In the genomic region with DNA sequence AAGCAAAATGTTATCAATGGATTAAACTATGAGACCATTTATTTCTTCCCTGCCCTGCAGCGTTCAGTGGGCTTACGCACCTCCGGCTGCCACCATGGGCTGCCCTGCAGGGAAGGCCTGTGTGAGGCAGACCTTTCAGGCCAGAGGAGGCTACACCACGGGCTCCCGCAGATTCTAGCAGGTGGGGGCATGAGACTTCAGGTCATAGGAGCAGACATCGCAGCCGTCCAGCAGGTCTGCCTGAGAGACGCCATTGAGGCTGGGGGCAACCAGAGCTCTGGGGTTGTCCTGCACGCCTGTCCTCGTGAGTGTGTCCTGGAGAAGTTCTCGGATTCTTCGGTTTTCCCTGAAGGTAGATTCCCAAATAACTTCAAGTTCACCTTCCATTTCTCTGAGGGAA, we compare ENCODE assay signal across 26 cellular contexts. TPM values are rescaled to one million over a fixed set of nuclear protein-coding genes. Genes with fewer than 3 reads are reported as not detected.
"Had no signal": no experiment of that assay in that cellular context is flagged by ENCODE, and none has a peak within 500 bp of the region (broad histone marks: within the 10 kb centered on the region; RNA-seq: fewer than 3 reads in every experiment).

No MANE protein-coding gene starts in this region.

- H3K27ac ChIP-seq: ascending aorta, SK-N-MC, VCaP had no signal

- H3K27me3 ChIP-seq: ascending aorta had no signal

- H3K4me3 ChIP-seq: ascending aorta, SK-N-MC had no signal

- H3K9me3 ChIP-seq: ascending aorta had no signal

- DNase-seq: activated CD4-positive, alpha-beta memory T cell treated with anti-CD3 and anti-CD28 coated beads for 36 hours; activated CD4-positive, alpha-beta T cell treated with anti-CD3 and anti-CD28 coated beads, Interleukin-2, amount 10 ng/mL, durations not matched to agents 7 days and 5 days; activated CD4-positive, CD25-positive, alpha-beta regulatory T cell; activated naive CD4-positive, alpha-beta T cell; activated naive CD8-positive, alpha-beta T cell treated with anti-CD3 and anti-CD28 coated beads, Interleukin-2, amount 50 U/mL, for 24 hours; activated T-cell treated with anti-CD3 and anti-CD28 coated beads, Interleukin-2, amount 50 U/mL, for 72 hours; amniotic stem cell; Kasumi-1; KBM-7; NCI-H1048; NCI-H146; NCI-H187 treated with DMSO at 0.1 percent for 48 hours; NCI-H2081 treated with DMSO at 0.1 percent for 48 hours; NCI-H2171; NCI-H2227 treated with DMSO at 0.1 percent for 48 hours; NCI-H526 treated with DMSO at 0.1 percent for 48 hours; NCI-H82; RPMI8226; T-helper 1 cell had no signal

- H3K4me1 ChIP-seq: ascending aorta had no signal

RNA-seq across cellular contexts. Expression of a gene that starts 9.4 kb away (rescaled TPM):
- total RNA-seq: activated CD8-positive, alpha-beta memory T cell treated with anti-CD3 and anti-CD28 coated beads for 36 hours; activated naive CD4-positive, alpha-beta T cell treated with anti-CD3 and anti-CD28 coated beads, Interleukin-2, amount 50 U/mL, for 72 hours; ascending aorta; NCI-H460; OCI-LY7 had no signal
